In the genomic region with DNA sequence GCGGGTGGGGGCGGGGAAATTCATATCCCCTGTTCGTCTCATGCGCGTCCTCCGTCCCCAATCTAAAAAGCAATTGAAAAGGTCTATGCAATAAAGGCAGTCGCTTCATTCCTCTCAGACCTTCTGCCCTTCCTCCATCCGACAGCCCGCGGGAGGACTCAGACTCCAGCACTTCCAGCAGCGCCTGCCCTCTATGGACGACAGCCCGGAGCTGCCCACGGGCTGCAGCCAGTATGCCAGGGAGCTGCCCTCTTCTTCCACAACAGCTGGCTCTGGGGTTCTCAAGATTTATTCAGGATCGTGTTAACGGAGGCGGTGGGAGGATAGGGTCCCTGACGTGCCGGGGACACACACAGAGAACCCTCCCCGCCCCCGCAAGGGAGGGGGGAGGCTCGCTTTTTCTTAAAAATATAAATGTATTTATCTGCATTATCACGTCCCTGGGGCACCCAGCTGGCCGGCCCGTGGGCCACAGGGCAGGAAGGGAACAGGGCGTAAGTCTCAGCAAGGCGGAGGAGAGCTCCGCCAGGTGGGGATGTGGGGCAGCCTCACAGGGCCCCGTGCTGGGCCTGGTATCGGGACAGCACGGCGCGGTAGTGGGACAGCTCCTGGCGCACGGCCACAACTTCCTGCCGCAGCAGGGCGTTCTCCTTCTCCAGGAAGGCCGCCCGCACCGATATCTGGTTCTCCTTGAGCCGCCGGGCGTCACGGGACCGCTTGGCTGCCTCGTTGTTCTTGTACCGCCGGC, we compare ENCODE assay signal across 8 cellular contexts. TPM values are rescaled to one million over a fixed set of nuclear protein-coding genes. Genes with fewer than 3 reads are reported as not detected.
DNase-seq lines count a peak whose midpoint lies in the region; ATAC-seq and TF ChIP-seq lines count a peak whose summit lies in the region.

No MANE protein-coding gene starts in this region.

- H3K4me3 ChIP-seq in iPS-18a (ENCODE audit: low read length) = peak overlapping the region; percentile 47
- H3K4me3 ChIP-seq in sigmoid colon = peak overlapping the region in 2 of 4 donors; percentile 18 to 25
- no peak overlapping the region for H3K4me3 ChIP-seq in mammary epithelial cell (replicated peaks in 1 of 3; ENCODE audit: insufficient read depth in 1 of 3, low read depth in 2 of 3, low read length in 3 of 3)

- H4K20me1 ChIP-seq in mammary epithelial cell (ENCODE audit: insufficient read depth, low read length) = no peaks in the 10 kb centered on the region

- DNase-seq in amniotic epithelial cell (ENCODE audit: low read depth) (peak; percentile 60), sigmoid colon (peak; percentile 91), mammary epithelial cell (no peak)
- DNase-seq in stimulated activated CD4-positive, alpha-beta T cell treated with anti-CD3 and anti-CD28 coated beads, Interleukin-15, amount 100 ng/mL, for 24 hours = no peak

- H3K27ac ChIP-seq in iPS-18a (ENCODE audit: low read length) = peak overlapping the region; percentile 30
- peak overlapping the region; percentile 84 to 99 (median 92) for H3K27ac ChIP-seq in sigmoid colon
- H3K27ac ChIP-seq in mammary epithelial cell (ENCODE audit: insufficient read depth, low read depth, low read length) = no peak overlapping the region

- CTCF ChIA-PET in mammary epithelial cell (lab: Charles Lee; ENCODE audit: low non-redundant PET) = no interaction called here

- dilution Hi-C loops in mammary epithelial cell (cut with HindIII; ENCODE audit: low sequenced_read_pairs) = loop anchor here (5.0 kb wide), 3 partner anchors 47 to 298 kb away; no protein-coding TSS in a partner anchor

- H3K27me3 ChIP-seq in iPS-18a (ENCODE audit: control insufficient read depth, insufficient read depth, low read length) (no peaks in the 10 kb centered on the region), sigmoid colon (no peaks in the 10 kb centered on the region), mammary epithelial cell (ENCODE audit: insufficient read depth, low read length) (no peaks in the 10 kb centered on the region)

- intact Hi-C loops in sigmoid colon (cut with DNase I) (loop anchor here (5.0 to 10.0 kb wide), 3 partner anchors 334 to 1187 kb away; partner anchors contain the start of genes FLT3LG, FTL and MED25), mammary epithelial cell (cut with micrococcal nuclease) (no loop called here)

- H2AFZ ChIP-seq in mammary epithelial cell (ENCODE audit: low read depth, low read length) = no peak overlapping the region

- peaks cover 6% of the 10 kb centered on the region for H3K4me1 ChIP-seq in ES-I3 (ENCODE audit: insufficient read depth, low read length)
- peaks cover 29% of the 10 kb centered on the region for H3K4me1 ChIP-seq in iPS-18a (ENCODE audit: control insufficient read depth, low read depth, low read length)
- H3K4me1 ChIP-seq in sigmoid colon = peaks cover 0 to 66% (median 55%) of the 10 kb centered on the region in 4 donors
- peaks cover 37% of the 10 kb centered on the region for H3K4me1 ChIP-seq in mammary epithelial cell (ENCODE audit: insufficient read depth, low read length)

- no peaks in the 10 kb centered on the region for H3K79me2 ChIP-seq in mammary epithelial cell (ENCODE audit: insufficient read depth, low read length)

- peak in 1 of 2 donors; percentile 2 for TF ChIP-seq POLR2A in sigmoid colon (IDR thresholded peaks at IDR 0.05)

- peak in 1 of 4 experiments; percentile 10 for TF ChIP-seq CTCF in sigmoid colon (IDR thresholded peaks at IDR 0.05)
- TF ChIP-seq CTCF in mammary epithelial cell (conservative IDR thresholded peaks at IDR 0.05 in 1 of 2, IDR thresholded peaks at IDR 0.05 in 1 of 2; ENCODE audit: extremely low read depth in 1 of 2, insufficient read depth in 1 of 2, low read depth in 1 of 2, low read length in 2 of 2) = no peak

- no peak for ATAC-seq in GM19035 (IDR thresholded peaks at IDR 0.05; ENCODE audit: unreplicated experiment)
- no peak for ATAC-seq in HG02840 (IDR thresholded peaks at IDR 0.05; ENCODE audit: low FRiP score, unreplicated experiment)

- BruUV-seq in mammary epithelial cell (replicated peaks; lab: Mats Ljungman, UMichigan) = no TSS peak

- in situ Hi-C loops in mammary epithelial cell (cut with MboI; ENCODE audit: low sequenced_read_pairs in 2 of 2) = loop anchor here in 1 of 2 donors (25.0 kb wide), 1 partner anchor 357 kb away; the partner anchor contains the start of genes GYS1 and RUVBL2

- 19 to 47% methylated on average over 48 of the region's 48 CpGs for WGBS in sigmoid colon, 2 donors
- WGBS in mammary epithelial cell (ENCODE audit: low coverage, missing lambda C conversion rate) = 69% methylated on average over 30 of the region's 48 CpGs

- H3K36me3 ChIP-seq in ES-I3 (ENCODE audit: insufficient read depth, low read length) = no peaks in the 10 kb centered on the region
- no peaks in the 10 kb centered on the region for H3K36me3 ChIP-seq in iPS-18a (ENCODE audit: control insufficient read depth, low read depth, low read length)
- peaks cover 0 to 39% (median 4%) of the 10 kb centered on the region in 4 donors for H3K36me3 ChIP-seq in sigmoid colon
- no peaks in the 10 kb centered on the region for H3K36me3 ChIP-seq in mammary epithelial cell (ENCODE audit: insufficient read depth, low read length)

- H3K9ac ChIP-seq in ES-I3 (ENCODE audit: low read depth, low read length) = peak overlapping the region; percentile 48
- peak overlapping the region; percentile 61 for H3K9ac ChIP-seq in iPS-18a (ENCODE audit: low read length)
- H3K9ac ChIP-seq in mammary epithelial cell (ENCODE audit: insufficient read depth, low read length) = no peak overlapping the region

- H3K9me3 ChIP-seq in ES-I3 (ENCODE audit: control insufficient read depth, insufficient read depth, low read length) (no peaks in the 10 kb centered on the region), iPS-18a (ENCODE audit: control insufficient read depth, low read depth, low read length) (no peaks in the 10 kb centered on the region), sigmoid colon (no peaks in the 10 kb centered on the region), mammary epithelial cell (replicated peaks; ENCODE audit: insufficient read depth, low read length) (no peaks in the 10 kb centered on the region)

- TF ChIP-seq EP300 in sigmoid colon (IDR thresholded peaks at IDR 0.05) = peak in 1 of 4 donors; percentile 16

- no peak overlapping the region for H3K4me2 ChIP-seq in mammary epithelial cell (ENCODE audit: insufficient read depth, low read depth, low read length)

RNA-seq across cellular contexts. Expression of gene DBP, which starts 6.7 kb away (rescaled TPM):
- total RNA-seq in sigmoid colon = 10 to 100 TPM; 10.5 to 14.1 (median 11.9) TPM
- 10 to 100 TPM in 1 of 3 donors, 1 to 10 TPM in 2; 6.2 to 10.2 (median 9.8) TPM for polyA plus RNA-seq in sigmoid colon
- total RNA-seq in mammary epithelial cell = 1 to 10 TPM in 1 of 2 donors, under 1 TPM in 1; 0.73 to 2.2 TPM
- 0.69 TPM for polyA plus RNA-seq in mammary epithelial cell
- polyA minus RNA-seq in mammary epithelial cell = not detected

RNA-seq across cellular contexts. Expression of gene SPHK2, which starts 11.2 kb away (rescaled TPM):
- 10 to 100 TPM in 3 of 4 donors, 1 to 10 TPM in 1; 10.0 to 16.9 (median 12.8) TPM for total RNA-seq in sigmoid colon
- 10 to 100 TPM; 18.0 to 45.6 (median 33.5) TPM for polyA plus RNA-seq in sigmoid colon
- 10 to 100 TPM in 1 of 2 donors, 1 to 10 TPM in 1; 4.0 to 15.7 TPM for total RNA-seq in mammary epithelial cell
- 6.0 TPM for polyA plus RNA-seq in mammary epithelial cell
- 0.47 TPM for polyA minus RNA-seq in mammary epithelial cell

RNA-seq across cellular contexts. Expression of gene RPL18, which starts 11.5 kb away (rescaled TPM):
- 1,000 to 10,000 TPM; 2,699 to 3,791 (median 2,810) TPM for total RNA-seq in sigmoid colon
- 1,000 to 10,000 TPM; 2,118 to 3,330 (median 2,641) TPM for polyA plus RNA-seq in sigmoid colon
- 1,000 to 10,000 TPM; 1,261 to 1,652 TPM for total RNA-seq in mammary epithelial cell
- polyA plus RNA-seq in mammary epithelial cell = 2,143 TPM
- 987 TPM for polyA minus RNA-seq in mammary epithelial cell

RNA-seq across cellular contexts. Expression of gene CA11, which starts 15.5 kb away (rescaled TPM):
- 10 to 100 TPM in 3 of 4 donors, 1 to 10 TPM in 1; 10.0 to 29.6 (median 14.7) TPM for total RNA-seq in sigmoid colon
- 10 to 100 TPM in 2 of 3 donors, 1 to 10 TPM in 1; 2.1 to 13.2 (median 11.6) TPM for polyA plus RNA-seq in sigmoid colon
- 1 to 10 TPM; 3.0 to 3.5 TPM for total RNA-seq in mammary epithelial cell
- polyA plus RNA-seq in mammary epithelial cell = 1.3 TPM
- polyA minus RNA-seq in mammary epithelial cell = not detected

RNA-seq across cellular contexts. Expression of gene FAM83E, which starts 15.6 kb away (rescaled TPM):
- not detected for total RNA-seq in sigmoid colon
- polyA plus RNA-seq in sigmoid colon = 100 to 1,000 TPM; 109 to 168 (median 125) TPM
- 1 to 10 TPM in 1 of 2 donors, under 1 TPM in 1; 0.33 to 3.2 TPM for total RNA-seq in mammary epithelial cell
- polyA plus RNA-seq in mammary epithelial cell = 0.07 TPM
- not detected for polyA minus RNA-seq in mammary epithelial cell

Comparison
In these comparisons a context has a peak if more than half of its experiments do, and no peak if none do; other contexts are left out.
1. DNase-seq: peak in amniotic epithelial cell (single experiment) and sigmoid colon (single experiment); none in stimulated activated CD4-positive, alpha-beta T cell treated with anti-CD3 and anti-CD28 coated beads, Interleukin-15, amount 100 ng/mL, for 24 hours (single experiment) and mammary epithelial cell (single experiment).